In the genomic region with DNA sequence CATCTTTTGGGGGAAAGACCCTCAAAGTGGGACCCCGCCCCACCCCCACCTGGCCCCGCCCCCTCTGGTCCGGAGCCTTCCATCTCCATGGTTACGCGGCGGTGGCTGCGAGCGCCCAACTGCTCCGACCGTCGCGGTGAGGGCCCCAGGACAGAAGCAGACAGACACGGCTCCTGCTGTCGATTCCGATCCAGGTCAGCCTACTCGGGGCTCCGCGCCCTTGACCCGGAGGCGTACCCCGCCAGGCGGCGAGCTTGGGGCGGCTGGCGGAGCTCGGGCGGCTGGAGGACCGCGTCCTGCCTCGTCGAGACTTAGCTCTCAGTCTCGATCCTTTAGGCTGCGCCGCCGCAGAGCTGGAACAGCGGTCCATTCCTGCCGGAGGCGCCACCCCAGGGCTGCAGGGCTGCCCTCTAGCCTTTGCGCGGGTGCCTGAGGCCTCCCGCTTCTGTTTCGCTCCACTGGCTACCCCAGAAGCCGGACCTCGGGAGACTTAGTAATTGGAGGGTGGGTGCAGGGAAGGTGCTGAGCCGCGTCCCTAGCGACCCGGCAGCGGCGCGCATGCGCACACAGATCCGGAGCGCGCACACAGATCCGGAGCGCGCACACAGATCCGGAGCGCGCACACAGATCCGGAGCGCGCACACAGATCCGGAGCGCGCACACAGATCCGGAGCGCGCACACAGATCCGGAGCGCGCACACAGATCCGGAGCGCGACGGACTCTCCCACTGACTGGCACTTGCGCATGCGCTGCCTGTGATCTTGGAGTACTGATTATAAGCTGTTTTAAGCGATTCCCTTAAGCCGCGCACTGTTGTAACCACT, we compare ENCODE assay signal across 8 cellular contexts. TPM values are rescaled to one million over a fixed set of nuclear protein-coding genes. Genes with fewer than 3 reads are reported as not detected.
A peak's percentile ranks its signal among the peaks of the same experiment; 100 is the strongest.
DNase-seq lines count a peak whose midpoint lies in the region; ATAC-seq and TF ChIP-seq lines count a peak whose summit lies in the region.

A gene with protein sequence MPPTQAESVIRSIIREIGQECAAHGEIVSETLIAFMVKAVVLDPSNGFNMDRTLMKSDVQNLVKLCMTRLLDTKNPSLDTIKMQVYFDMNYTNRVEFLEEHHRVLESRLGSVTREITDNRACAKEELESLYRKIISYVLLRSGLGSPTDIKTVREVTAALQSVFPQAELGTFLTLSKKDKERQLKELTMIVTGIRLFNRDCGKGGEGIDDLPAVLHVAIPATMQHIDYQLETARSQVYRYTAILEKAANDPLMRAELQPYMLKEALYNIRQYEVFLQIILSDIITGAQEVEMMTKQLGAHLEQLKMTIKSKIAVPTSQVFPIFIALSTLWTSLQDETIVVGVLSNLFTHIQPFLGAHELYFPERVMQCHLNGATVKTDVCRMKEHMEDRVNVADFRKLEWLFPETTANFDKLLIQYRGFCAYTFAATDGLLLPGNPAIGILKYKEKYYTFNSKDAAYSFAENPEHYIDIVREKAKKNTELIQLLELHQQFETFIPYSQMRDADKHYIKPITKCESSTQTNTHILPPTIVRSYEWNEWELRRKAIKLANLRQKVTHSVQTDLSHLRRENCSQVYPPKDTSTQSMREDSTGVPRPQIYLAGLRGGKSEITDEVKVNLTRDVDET (plus strand): TSS at position 77 of the 825 bp plus-strand sequence. CDS start 1,868 bp downstream, outside the sequence.

- peaks cover 7% of the 10 kb centered on the region for H3K4me1 Mint-ChIP-seq in activated naive CD8-positive, alpha-beta T cell treated with anti-CD3 and anti-CD28 coated beads, Interleukin-2, amount 50 U/mL, for 24 hours

- H3K27me3 ChIP-seq in cardiac muscle cell (no peaks in the 10 kb centered on the region), trophoblast cell (ENCODE audit: insufficient read depth, low read length) (no peaks in the 10 kb centered on the region), tibial nerve (no peaks in the 10 kb centered on the region)

- WGBS in trophoblast cell (ENCODE audit: extremely low coverage, insufficient coverage, insufficient read length): no CpG with 5 or more reads among the region's 82 CpGs
- 0 to 1% methylated on average over 11 to 24 of the region's 82 CpGs for WGBS in tibial nerve, 2 donors

- peak within 1 kb of the TSS; percentile 92 for H2AFZ ChIP-seq in trophoblast cell (ENCODE audit: insufficient read depth, low read length, poor library complexity)

- H2BK12ac ChIP-seq in trophoblast cell (ENCODE audit: low read length): peak within 1 kb of the TSS; percentile 53

- peak within 1 kb of the TSS; percentile 90 for H4K91ac ChIP-seq in trophoblast cell (ENCODE audit: low read depth, low read length)

- no peaks in the 10 kb centered on the region for H3K9me3 ChIP-seq in cardiac muscle cell (ENCODE audit: low read depth)
- no peaks in the 10 kb centered on the region for H3K9me3 ChIP-seq in trophoblast cell (ENCODE audit: insufficient read depth, low read depth, low read length)
- no peaks in the 10 kb centered on the region for H3K9me3 ChIP-seq in tibial nerve

- TF ChIP-seq POLR2A in tibial nerve (IDR thresholded peaks at IDR 0.05): no peak

- H3K36me3 ChIP-seq in cardiac muscle cell: no peaks in the 10 kb centered on the region
- H3K36me3 ChIP-seq in trophoblast cell (ENCODE audit: control insufficient read depth in 1 of 2, insufficient read depth in 2 of 2, low read length in 2 of 2): no peaks in the 10 kb centered on the region
- H3K36me3 ChIP-seq in tibial nerve: no peaks in the 10 kb centered on the region

- peak within 1 kb of the TSS; percentile 83 for H3K4me2 ChIP-seq in trophoblast cell (ENCODE audit: low read length)

- peak within 1 kb of the TSS; percentile 97 for H4K8ac ChIP-seq in trophoblast cell (ENCODE audit: low read depth, low read length)

- no peaks in the 10 kb centered on the region for H3K9me3 Mint-ChIP-seq in activated naive CD8-positive, alpha-beta T cell treated with anti-CD3 and anti-CD28 coated beads, Interleukin-2, amount 50 U/mL, for 24 hours

- peak within 1 kb of the TSS; percentile 59 for H3K27ac Mint-ChIP-seq in activated naive CD8-positive, alpha-beta T cell treated with anti-CD3 and anti-CD28 coated beads, Interleukin-2, amount 50 U/mL, for 24 hours

- H3K4me3 ChIP-seq in GM12864 (ENCODE audit: low read depth, low read length) (peak within 1 kb of the TSS; percentile 90), cardiac muscle cell (peak within 1 kb of the TSS; percentile 88), trophoblast cell (ENCODE audit: low read depth, low read length) (peak within 1 kb of the TSS; percentile 97), tibial nerve (peak within 1 kb of the TSS; percentile 68 to 98 (median 82))

- H3K9ac ChIP-seq in trophoblast cell (ENCODE audit: low read length): peak within 1 kb of the TSS; percentile 32

- ATAC-seq in HG02642 (IDR thresholded peaks at IDR 0.05; ENCODE audit: poor library complexity, unreplicated experiment): peak; percentile 87
- peak; percentile 91 for ATAC-seq in activated naive CD8-positive, alpha-beta T cell treated with anti-CD3 and anti-CD28 coated beads, Interleukin-2, amount 50 U/mL, for 24 hours

- H3K79me1 ChIP-seq in trophoblast cell (ENCODE audit: low read length): peaks cover 8% of the 10 kb centered on the region

- peak within 1 kb of the TSS; percentile 83 for H3K4me3 Mint-ChIP-seq in activated naive CD8-positive, alpha-beta T cell treated with anti-CD3 and anti-CD28 coated beads, Interleukin-2, amount 50 U/mL, for 24 hours

- no peak within 1 kb of the TSS for H2AK5ac ChIP-seq in trophoblast cell (ENCODE audit: low read length)

- peak within 1 kb of the TSS; percentile 86 for H2BK5ac ChIP-seq in trophoblast cell (ENCODE audit: low read depth, low read length, poor library complexity)

- H3K79me2 ChIP-seq in trophoblast cell (ENCODE audit: control insufficient read depth, insufficient read depth, low read length, poor library complexity): peaks cover 2% of the 10 kb centered on the region

- H3K36me3 Mint-ChIP-seq in activated naive CD8-positive, alpha-beta T cell treated with anti-CD3 and anti-CD28 coated beads, Interleukin-2, amount 50 U/mL, for 24 hours (ENCODE audit: low read depth): no peaks in the 10 kb centered on the region

- peak within 1 kb of the TSS; percentile 93 for H3K4ac ChIP-seq in trophoblast cell (ENCODE audit: low read depth, low read length)

- H3K18ac ChIP-seq in trophoblast cell (ENCODE audit: low read length): peak within 1 kb of the TSS; percentile 95

- peak; percentile 26 for TF ChIP-seq CTCF in GM12864 (IDR thresholded peaks at IDR 0.05; ENCODE audit: low read depth, low read length, missing control alignments)
- TF ChIP-seq CTCF in cardiac muscle cell (IDR thresholded peaks at IDR 0.05; ENCODE audit: low read depth, low read length): peak; percentile 22
- no peak for TF ChIP-seq CTCF in tibial nerve (IDR thresholded peaks at IDR 0.05)

- peak; percentile 46 for DNase-seq in GM12864 (ENCODE audit: low read depth)
- DNase-seq in NCI-H1105 (lab: John Stamatoyannopoulos, UW): peak; percentile 80
- DNase-seq in SW 1271 (lab: John Stamatoyannopoulos, UW): peak; percentile 62 to 80
- peak; percentile 73 for DNase-seq in activated naive CD8-positive, alpha-beta T cell treated with anti-CD3 and anti-CD28 coated beads, Interleukin-2, amount 50 U/mL, for 24 hours
- DNase-seq in cardiac muscle cell (ENCODE audit: low read depth in 1 of 2, low spot score in 1 of 2): peak; percentile 88 to 92
- DNase-seq in trophoblast cell: peak; percentile 87 to 93
- DNase-seq in tibial nerve (ENCODE audit: low spot score in 2 of 2): peak; percentile 50 to 69

- H3K4me1 ChIP-seq in cardiac muscle cell (ENCODE audit: low read depth) (no peaks in the 10 kb centered on the region), trophoblast cell (ENCODE audit: control insufficient read depth in 1 of 2, insufficient read depth in 2 of 2, low read length in 2 of 2) (peaks cover 0 to 2% of the 10 kb centered on the region in 2 experiments), tibial nerve (peaks cover 0 to 5% (median 0%) of the 10 kb centered on the region in 4 donors)

- H2BK120ac ChIP-seq in trophoblast cell (ENCODE audit: insufficient read depth, low read length, poor library complexity): peak within 1 kb of the TSS; percentile 88

- H4K12ac ChIP-seq in trophoblast cell (ENCODE audit: low read depth, low read length): peak within 1 kb of the TSS; percentile 99

- peak in 1 of 2 donors; percentile 34 for TF ChIP-seq EP300 in tibial nerve (IDR thresholded peaks at IDR 0.05)

- peak within 1 kb of the TSS; percentile 97 for H3K14ac ChIP-seq in trophoblast cell (ENCODE audit: low read length)

- H3K27ac ChIP-seq in cardiac muscle cell (peak within 1 kb of the TSS; percentile 89), trophoblast cell (ENCODE audit: low read depth, low read length) (peak within 1 kb of the TSS; percentile 73), tibial nerve (peak within 1 kb of the TSS; percentile 49 to 86 (median 82))

- H3K23ac ChIP-seq in trophoblast cell (ENCODE audit: low read length): no peak within 1 kb of the TSS

- H3K27me3 Mint-ChIP-seq in activated naive CD8-positive, alpha-beta T cell treated with anti-CD3 and anti-CD28 coated beads, Interleukin-2, amount 50 U/mL, for 24 hours: peaks cover 12% of the 10 kb centered on the region

RNA-seq across cellular contexts. Expression of the gene that starts here (rescaled TPM):
- 0.14 TPM in 1 of 2 replicates, not detected in the other for total RNA-seq in cardiac muscle cell
- 0.40 TPM in 1 of 2 replicates, not detected in the other for polyA plus RNA-seq in cardiac muscle cell
- polyA plus RNA-seq in trophoblast cell (2013): 0.67 and 0.74 TPM in 2 replicates
- total RNA-seq in tibial nerve: not detected

Comparison
In these comparisons a context has a peak if more than half of its experiments do, and no peak if none do; other contexts are left out.
1. Peak in every context shown above with its lines: DNase-seq, ATAC-seq, H3K4me3 ChIP-seq and H3K27ac ChIP-seq.
2. Peak in DNase-seq, H3K4me3 ChIP-seq and H3K27ac ChIP-seq in cardiac muscle cell; RNA of the gene not detected or under 1 TPM.
3. Peak in DNase-seq, H3K4me3 ChIP-seq and H3K27ac ChIP-seq in tibial nerve; RNA of the gene not detected or under 1 TPM.
4. CTCF ChIP-seq: peak in GM12864 (single experiment) and cardiac muscle cell (single experiment); none in tibial nerve (0 of 5).